Comparison of ENCODE assay signal across 1 cellular context in genomic region chrX:36534900-36535299, GRCh38.
TF ChIP-seq lines count a peak whose summit lies in the region.

No MANE protein-coding gene starts in this region.

TF ChIP-seq in GM23338, 12 proteins besides CTCF, POLR2A, EP300 and RAD21 (continued from another document):
- no peak for TF ChIP-seq REST (IDR thresholded peaks at IDR 0.05; ENCODE audit: unreplicated experiment)
- TF ChIP-seq ZNF331 (CRISPR knock-in tag; IDR thresholded peaks at IDR 0.05; ENCODE audit: low read depth), result no peak
- no peak for TF ChIP-seq EZH2 (IDR thresholded peaks at IDR 0.05; ENCODE audit: low read depth, unreplicated experiment)
- TF ChIP-seq EZH2phosphoT487 (IDR thresholded peaks at IDR 0.05; ENCODE audit: unreplicated experiment), result no peak
